In the genomic region with DNA sequence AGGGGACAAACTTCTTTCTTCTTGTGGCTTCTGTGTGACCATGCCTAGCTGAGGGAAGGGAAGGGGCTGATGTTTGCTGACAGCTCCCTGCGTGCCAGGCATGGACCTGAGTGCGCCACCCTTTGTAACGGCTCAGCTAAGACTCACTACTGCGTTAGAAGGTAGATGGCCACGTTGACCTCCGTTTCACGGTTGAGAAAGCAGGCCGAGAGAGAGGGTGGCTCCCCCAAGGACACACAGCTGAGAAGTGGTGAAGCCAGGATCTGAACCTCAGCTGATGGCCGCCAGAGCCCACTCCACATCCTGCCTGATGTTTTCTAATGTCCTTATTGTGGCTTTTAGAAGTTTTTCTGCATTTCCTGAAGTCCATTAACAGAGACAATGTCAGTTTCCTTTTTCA, we compare ENCODE assay signal across 12 cellular contexts. TPM values are rescaled to one million over a fixed set of nuclear protein-coding genes. Genes with fewer than 3 reads are reported as not detected.
DNase-seq lines count a peak whose midpoint lies in the region; ATAC-seq and TF ChIP-seq lines count a peak whose summit lies in the region.
"Had no signal": no experiment of that assay in that cellular context is flagged by ENCODE, and none has a peak within 500 bp of the region (broad histone marks: within the 10 kb centered on the region; RNA-seq: fewer than 3 reads in every experiment).

No MANE protein-coding gene starts in this region.

- POLR2A ChIA-PET in activated CD4-positive, alpha-beta T cell treated with anti-CD3 and anti-CD28 coated beads for 36 hours (lab: Charles Lee), result interaction anchor here (1.0 kb wide), 1 partner anchor 475 kb away, joined by 3 read pairs; no protein-coding TSS in a partner anchor

- H3K27me3 Mint-ChIP-seq in activated CD4-positive, alpha-beta T cell treated with anti-CD3 and anti-CD28 coated beads for 36 hours, result peaks cover 9% of the 10 kb centered on the region
- H3K27me3 Mint-ChIP-seq in natural killer cell treated with Interleukin-12 subunit alpha and Interleukin-12 subunit beta and Interleukin-15 and Interleukin-18, amount 100 ng/mL, for 72 hours, result no peaks in the 10 kb centered on the region
- peaks cover 2% of the 10 kb centered on the region for H3K27me3 Mint-ChIP-seq in activated T-cell treated with anti-CD3 and anti-CD28 coated beads, Interleukin-2, amount 50 U/mL, for 4 hours (ENCODE audit: low read depth)

- CTCF ChIA-PET in activated CD4-positive, alpha-beta T cell treated with anti-CD3 and anti-CD28 coated beads for 36 hours (lab: Charles Lee), result interaction anchor here (0.7 to 2.4 kb wide), 7 partner anchors 14 to 241 kb away, joined by 3 to 15 read pairs (median 5); partner anchors contain the start of gene RGS9

- H3K4me3 Mint-ChIP-seq in activated CD4-positive, alpha-beta T cell treated with anti-CD3 and anti-CD28 coated beads for 36 hours, result no peak overlapping the region
- peak overlapping the region; percentile 80 for H3K4me3 Mint-ChIP-seq in natural killer cell treated with Interleukin-12 subunit alpha and Interleukin-12 subunit beta and Interleukin-15 and Interleukin-18, amount 100 ng/mL, for 72 hours
- no peak overlapping the region for H3K4me3 Mint-ChIP-seq in activated T-cell treated with anti-CD3 and anti-CD28 coated beads, Interleukin-2, amount 50 U/mL, for 4 hours

- peak overlapping the region; percentile 43 for H3K27ac ChIP-seq in HL-60 (replicated peaks)

- intact Hi-C loops in activated CD4-positive, alpha-beta T cell treated with anti-CD3 and anti-CD28 coated beads for 36 hours (cut with DNase I, micrococcal nuclease), result loop anchor here (5.0 kb wide), 2 partner anchors 60 to 155 kb away; no protein-coding TSS in a partner anchor

- no peaks in the 10 kb centered on the region for H3K9me3 Mint-ChIP-seq in activated CD4-positive, alpha-beta T cell treated with anti-CD3 and anti-CD28 coated beads for 36 hours (ENCODE audit: low read depth)
- peaks cover under 1% of the 10 kb centered on the region for H3K9me3 Mint-ChIP-seq in natural killer cell treated with Interleukin-12 subunit alpha and Interleukin-12 subunit beta and Interleukin-15 and Interleukin-18, amount 100 ng/mL, for 72 hours
- H3K9me3 Mint-ChIP-seq in activated T-cell treated with anti-CD3 and anti-CD28 coated beads, Interleukin-2, amount 50 U/mL, for 4 hours, result no peaks in the 10 kb centered on the region

- H3K36me3 Mint-ChIP-seq in activated CD4-positive, alpha-beta T cell treated with anti-CD3 and anti-CD28 coated beads for 36 hours (ENCODE audit: low read depth), result no peaks in the 10 kb centered on the region
- peaks cover 4% of the 10 kb centered on the region for H3K36me3 Mint-ChIP-seq in natural killer cell treated with Interleukin-12 subunit alpha and Interleukin-12 subunit beta and Interleukin-15 and Interleukin-18, amount 100 ng/mL, for 72 hours
- H3K36me3 Mint-ChIP-seq in activated T-cell treated with anti-CD3 and anti-CD28 coated beads, Interleukin-2, amount 50 U/mL, for 4 hours (ENCODE audit: insufficient read depth), result no peaks in the 10 kb centered on the region

- no peak overlapping the region for H3K4me3 ChIP-seq in HL-60 (replicated peaks; ENCODE audit: insufficient read depth, low read length)

- peaks cover 52% of the 10 kb centered on the region for H3K4me1 Mint-ChIP-seq in activated CD4-positive, alpha-beta T cell treated with anti-CD3 and anti-CD28 coated beads for 36 hours
- peaks cover 64 to 68% of the 10 kb centered on the region in 2 donors for H3K4me1 Mint-ChIP-seq in natural killer cell treated with Interleukin-12 subunit alpha and Interleukin-12 subunit beta and Interleukin-15 and Interleukin-18, amount 100 ng/mL, for 72 hours (ENCODE audit: low read depth in 2 of 2)
- peaks cover 64% of the 10 kb centered on the region for H3K4me1 Mint-ChIP-seq in activated T-cell treated with anti-CD3 and anti-CD28 coated beads, Interleukin-2, amount 50 U/mL, for 4 hours (ENCODE audit: low read depth)

- no peak for ATAC-seq in activated CD4-positive, alpha-beta T cell treated with anti-CD3 and anti-CD28 coated beads for 36 hours
- peak; percentile 35 for ATAC-seq in GM21723 (IDR thresholded peaks at IDR 0.05; ENCODE audit: unreplicated experiment)
- ATAC-seq in natural killer cell treated with Interleukin-12 subunit alpha and Interleukin-12 subunit beta and Interleukin-15 and Interleukin-18, amount 100 ng/mL, for 72 hours, result peak; percentile 49 to 62
- ATAC-seq in activated T-cell treated with anti-CD3 and anti-CD28 coated beads, Interleukin-2, amount 50 U/mL, for 4 hours, result no peak

- DNase-seq in activated CD4-positive, alpha-beta T cell treated with anti-CD3 and anti-CD28 coated beads for 36 hours, result no peak
- DNase-seq in activated CD4-positive, alpha-beta T cell treated with anti-CD3 and anti-CD28 coated beads, Interleukin-2, amount 50 U/mL, for 48 hours, result no peak
- DNase-seq in HL-60 (ENCODE audit: low read depth in 1 of 2, low spot score in 1 of 2), result no peak
- DNase-seq in natural killer cell treated with Interleukin-12 subunit alpha and Interleukin-12 subunit beta and Interleukin-15 and Interleukin-18, amount 100 ng/mL, for 72 hours (ENCODE audit: low spot score), result no peak
- DNase-seq in NCI-H2107 (lab: John Stamatoyannopoulos, UW), result no peak
- DNase-seq in activated T-cell treated with anti-CD3 and anti-CD28 coated beads, Interleukin-2, amount 50 U/mL, for 4 hours, result no peak
- no peak for DNase-seq in foreskin melanocyte
- DNase-seq: 8988T, amniotic stem cell, NCI-H1417, SK-N-SH had no signal

- no peak for TF ChIP-seq CTCF in HL-60 (IDR thresholded peaks at IDR 0.05; ENCODE audit: insufficient read depth, low read length)

- H3K27ac Mint-ChIP-seq in activated CD4-positive, alpha-beta T cell treated with anti-CD3 and anti-CD28 coated beads for 36 hours, result peak overlapping the region; percentile 75
- H3K27ac Mint-ChIP-seq in natural killer cell treated with Interleukin-12 subunit alpha and Interleukin-12 subunit beta and Interleukin-15 and Interleukin-18, amount 100 ng/mL, for 72 hours, result peak overlapping the region; percentile 80 to 98

- no peaks in the 10 kb centered on the region for H3K27me3 ChIP-seq in HL-60 (ENCODE audit: insufficient read depth, poor library complexity, severe bottlenecking)

RNA-seq across cellular contexts. Expression of gene RGS9, which starts 45.1 kb away (rescaled TPM):
- 1 to 10 TPM; 1.6 to 1.8 TPM for total RNA-seq in activated CD4-positive, alpha-beta T cell treated with anti-CD3 and anti-CD28 coated beads for 36 hours
- total RNA-seq in natural killer cell treated with Interleukin-12 subunit alpha and Interleukin-12 subunit beta and Interleukin-15 and Interleukin-18, amount 100 ng/mL, for 72 hours, result 10 to 100 TPM; 14.1 to 16.2 TPM
- under 1 TPM; 0.55 to 0.87 (median 0.56) TPM for total RNA-seq in activated T-cell treated with anti-CD3 and anti-CD28 coated beads, Interleukin-2, amount 50 U/mL, for 4 hours

Comparison
In these comparisons a context has a peak if more than half of its experiments do, and no peak if none do; other contexts are left out.
1. ATAC-seq: peak in GM21723 (single experiment) and natural killer cell treated with Interleukin-12 subunit alpha and Interleukin-12 subunit beta and Interleukin-15 and Interleukin-18, amount 100 ng/mL, for 72 hours (2 of 2); none in activated CD4-positive, alpha-beta T cell treated with anti-CD3 and anti-CD28 coated beads for 36 hours (single experiment) and activated T-cell treated with anti-CD3 and anti-CD28 coated beads, Interleukin-2, amount 50 U/mL, for 4 hours (0 of 2).
2. RNA of gene RGS9, which starts 45.1 kb away (total RNA-seq): 14.1 to 16.2 TPM in natural killer cell treated with Interleukin-12 subunit alpha and Interleukin-12 subunit beta and Interleukin-15 and Interleukin-18, amount 100 ng/mL, for 72 hours; 1.6 to 1.8 TPM in activated CD4-positive, alpha-beta T cell treated with anti-CD3 and anti-CD28 coated beads for 36 hours and 0.55 to 0.87 TPM in activated T-cell treated with anti-CD3 and anti-CD28 coated beads, Interleukin-2, amount 50 U/mL, for 4 hours; every median in the first group is over 4 times any median in the second.